ENCODE assay signal across 10 cellular contexts in genomic region chr10:10798543-10799192, GRCh38.
DNase-seq lines count a peak whose midpoint lies in the region; ATAC-seq lines count a peak whose summit lies in the region.
"Had no signal": no experiment of that assay in that cellular context is flagged by ENCODE, and none has a peak within 500 bp of the region (broad histone marks: within the 10 kb centered on the region; RNA-seq: fewer than 3 reads in every experiment).

No MANE protein-coding gene starts in this region.

- H3K4me3 ChIP-seq in H7 (ENCODE audit: insufficient read depth, low read depth, low read length) (no peak overlapping the region; the same call in 1 of the 2 replicates), duodenal mucosa (ENCODE audit: low read depth in 1 of 2, low read length in 2 of 2) (peak overlapping the region in 1 of 2 donors; percentile 35), skeletal muscle satellite cell (ENCODE audit: low read length) (peak overlapping the region; percentile 11), HAP-1 (no peak overlapping the region)

- in situ Hi-C loops in HAP-1 (cut with MboI; ENCODE audit: low sequenced_read_pairs), result no loop called here

- no peak for ATAC-seq in GM21576 (IDR thresholded peaks at IDR 0.05; ENCODE audit: unreplicated experiment)
- ATAC-seq: T-cell had no signal

- peak overlapping the region; percentile 69 for H3K4me2 ChIP-seq in skeletal muscle satellite cell (ENCODE audit: low read length)

- H3K4me1 ChIP-seq in duodenal mucosa (ENCODE audit: control insufficient read depth in 1 of 2, insufficient read depth in 2 of 2, low read length in 2 of 2) (no peaks in the 10 kb centered on the region), skeletal muscle satellite cell (ENCODE audit: control insufficient read depth, insufficient read depth, low read length) (peaks cover 49% of the 10 kb centered on the region), HAP-1 (peaks cover 7% of the 10 kb centered on the region; the same call in 1 of the 2 replicates)

- peak overlapping the region; percentile 18 for H3K27ac ChIP-seq in duodenal mucosa (ENCODE audit: low read depth, low read length)

- no peaks in the 10 kb centered on the region for H3K27me3 ChIP-seq in H7 (ENCODE audit: control insufficient read depth, insufficient read depth, low read length)
- no peaks in the 10 kb centered on the region for H3K27me3 ChIP-seq in duodenal mucosa (ENCODE audit: control insufficient read depth in 1 of 2, insufficient read depth in 2 of 2, low read length in 2 of 2)
- H3K27me3 ChIP-seq in skeletal muscle satellite cell (ENCODE audit: control insufficient read depth, insufficient read depth, low read length), result no peaks in the 10 kb centered on the region
- no peaks in the 10 kb centered on the region for H3K27me3 ChIP-seq in HAP-1 (ENCODE audit: low read depth)

- DNase-seq in H7 (peak; percentile 50), islet precursor cell (peak; percentile 55), HAP-1 (ENCODE audit: low spot score in 2 of 2) (no peak), NCI-H2107 (lab: John Stamatoyannopoulos, UW) (no peak), NCI-H510A (lab: John Stamatoyannopoulos, UW) (no peak)
- DNase-seq: NCI-H748 treated with DMSO at 0.1 percent for 48 hours, T-cell had no signal

- no peaks in the 10 kb centered on the region for H3K36me3 ChIP-seq in H7 (replicated peaks; ENCODE audit: control insufficient read depth, insufficient read depth, low read length)
- no peaks in the 10 kb centered on the region for H3K36me3 ChIP-seq in duodenal mucosa (ENCODE audit: control insufficient read depth in 1 of 2, insufficient read depth in 2 of 2, low read length in 2 of 2)
- no peaks in the 10 kb centered on the region for H3K36me3 ChIP-seq in skeletal muscle satellite cell (ENCODE audit: insufficient read depth, low read length)
- H3K36me3 ChIP-seq in HAP-1 (replicated peaks), result no peaks in the 10 kb centered on the region

- no peaks in the 10 kb centered on the region for H3K9me3 ChIP-seq in duodenal mucosa (ENCODE audit: control insufficient read depth in 1 of 2, low read length in 2 of 2)
- H3K9me3 ChIP-seq in skeletal muscle satellite cell (replicated peaks; ENCODE audit: low read length), result no peaks in the 10 kb centered on the region
- no peaks in the 10 kb centered on the region for H3K9me3 ChIP-seq in HAP-1

- H3K9ac ChIP-seq in duodenal mucosa (ENCODE audit: low read depth in 1 of 2, low read length in 2 of 2), result peak overlapping the region in 1 of 2 donors; percentile 6
- peak overlapping the region; percentile 80 for H3K9ac ChIP-seq in skeletal muscle satellite cell (ENCODE audit: low read depth, low read length)

Comparison
In these comparisons a context has a peak if more than half of its experiments do, and no peak if none do; other contexts are left out.
1. DNase-seq: peak in H7 (single experiment) and islet precursor cell (single experiment); none in HAP-1 (0 of 2), NCI-H2107 (single experiment) and NCI-H510A (single experiment).